26 cellular contexts compared by ENCODE assay signal in the genomic region with DNA sequence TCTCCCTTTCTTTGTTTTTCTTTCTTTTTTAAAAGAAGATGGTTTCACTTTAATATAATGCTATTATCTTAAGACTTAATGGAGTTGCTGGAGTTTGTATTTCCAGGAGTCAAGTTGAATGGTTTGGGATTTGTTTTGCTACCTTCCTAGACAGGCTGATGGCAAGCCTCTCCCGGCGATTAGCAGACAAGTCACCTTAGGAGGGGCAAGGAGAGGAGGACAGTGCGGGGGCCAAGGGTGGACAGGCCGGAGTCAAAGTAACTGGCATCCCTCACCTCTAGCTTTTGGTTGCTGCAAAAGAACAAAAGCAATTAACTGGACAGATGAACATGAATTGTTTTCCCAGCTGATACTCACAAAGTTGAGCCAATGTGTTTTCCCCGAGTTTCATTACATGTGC.
"Had no signal": no experiment of that assay in that cellular context is flagged by ENCODE, and none has a peak within 500 bp of the region (broad histone marks: within the 10 kb centered on the region; RNA-seq: fewer than 3 reads in every experiment).

No MANE protein-coding gene starts in this region.

- H3K4me3 ChIP-seq: K562, PC-9 had no signal

- H3K27ac ChIP-seq: PC-9 had no signal

- H3K4me3 Mint-ChIP-seq: activated CD4-positive, alpha-beta T cell treated with anti-CD3 and anti-CD28 coated beads, Interleukin-2, amount 10 ng/mL, durations not matched to agents 7 days and 5 days; activated CD8-positive, alpha-beta T cell treated with anti-CD3 and anti-CD28 coated beads, Interleukin-2, amount 10 ng/mL, durations not matched to agents 7 days and 5 days; activated naive CD4-positive, alpha-beta T cell treated with anti-CD3 and anti-CD28 coated beads, Interleukin-2, amount 50 U/mL, for 24 hours; activated naive CD8-positive, alpha-beta T cell treated with anti-CD3 and anti-CD28 coated beads, Interleukin-2, amount 10 ng/mL, durations not matched to agents 7 days and 5 days; activated T-cell treated with anti-CD3 and anti-CD28 coated beads, Interleukin-2, amount 50 U/mL, for 24 hours; brain; T-helper 2 cell treated with Interferon-gamma antibody and Interleukin-4, amounts not matched to agents 5 μg/mL and 100 μg/mL, for 36 hours had no signal

- ATAC-seq: activated CD8-positive, alpha-beta T cell treated with anti-CD3 and anti-CD28 coated beads, Interleukin-2, amount 10 ng/mL, durations not matched to agents 7 days and 5 days; K562 had no signal

- DNase-seq: activated CD4-positive, alpha-beta T cell treated with anti-CD3 and anti-CD28 coated beads, Interleukin-2, amount 10 ng/mL, durations not matched to agents 7 days and 5 days; activated CD4-positive, alpha-beta T cell treated with anti-CD3 and anti-CD28 coated beads, Interleukin-2, amount 50 U/mL, for 48 hours; activated CD8-positive, alpha-beta T cell treated with anti-CD3 and anti-CD28 coated beads, Interleukin-2, amount 10 ng/mL, durations not matched to agents 7 days and 5 days; activated gamma-delta T cell; activated naive CD4-positive, alpha-beta T cell treated with Interleukin-2 at 50 U/mL for 16 hours; activated naive CD8-positive, alpha-beta T cell treated with anti-CD3 and anti-CD28 coated beads, Interleukin-2, amount 10 ng/mL, durations not matched to agents 7 days and 5 days; activated T-cell treated with anti-CD3 and anti-CD28 coated beads, Interleukin-2, amount 50 U/mL, for 24 hours; central memory CD4-positive, alpha-beta T cell; NCI-H1092 treated with DMSO at 0.1 percent for 48 hours; NCI-H1417; NCI-H146; NCI-H187; NCI-H2029 treated with DMSO at 0.1 percent for 48 hours; NCI-H2107; NCI-H2171; NCI-H510A; NCI-H526; NCI-H748 treated with DMSO at 0.1 percent for 48 hours; NK-92 treated with Interleukin-12 subunit alpha and Interleukin-12 subunit beta, amount 100 ng/mL, for 24 hours; PC-9; Right ventricle myocardium superior had no signal

- H3K36me3 Mint-ChIP-seq: activated naive CD4-positive, alpha-beta T cell treated with anti-CD3 and anti-CD28 coated beads, Interleukin-2, amount 50 U/mL, for 24 hours; brain had no signal

- H3K4me1 Mint-ChIP-seq: activated CD4-positive, alpha-beta T cell treated with anti-CD3 and anti-CD28 coated beads, Interleukin-2, amount 10 ng/mL, durations not matched to agents 7 days and 5 days; activated naive CD4-positive, alpha-beta T cell treated with anti-CD3 and anti-CD28 coated beads, Interleukin-2, amount 50 U/mL, for 24 hours; activated naive CD8-positive, alpha-beta T cell treated with anti-CD3 and anti-CD28 coated beads, Interleukin-2, amount 10 ng/mL, durations not matched to agents 7 days and 5 days had no signal

- H3K27ac Mint-ChIP-seq: activated CD4-positive, alpha-beta T cell treated with anti-CD3 and anti-CD28 coated beads, Interleukin-2, amount 10 ng/mL, durations not matched to agents 7 days and 5 days; activated CD8-positive, alpha-beta T cell treated with anti-CD3 and anti-CD28 coated beads, Interleukin-2, amount 10 ng/mL, durations not matched to agents 7 days and 5 days; activated naive CD4-positive, alpha-beta T cell treated with anti-CD3 and anti-CD28 coated beads, Interleukin-2, amount 50 U/mL, for 24 hours; activated naive CD8-positive, alpha-beta T cell treated with anti-CD3 and anti-CD28 coated beads, Interleukin-2, amount 10 ng/mL, durations not matched to agents 7 days and 5 days; activated T-cell treated with anti-CD3 and anti-CD28 coated beads, Interleukin-2, amount 50 U/mL, for 24 hours; activated T-helper 2 cell treated with anti-CD3 and anti-CD28 coated beads, Interferon-gamma antibody, Interleukin-2, Interleukin-4, amounts not matched to agents 10 μg/mL and 5 μg/mL and 100 μg/mL, durations not matched to agents 14 hours and 24 hours and 36 hours; T-helper 2 cell treated with Interferon-gamma antibody and Interleukin-4, amounts not matched to agents 5 μg/mL and 100 μg/mL, for 36 hours had no signal

- H3K27me3 Mint-ChIP-seq: activated CD4-positive, alpha-beta T cell treated with anti-CD3 and anti-CD28 coated beads, Interleukin-2, amount 10 ng/mL, durations not matched to agents 7 days and 5 days; activated naive CD4-positive, alpha-beta T cell treated with anti-CD3 and anti-CD28 coated beads, Interleukin-2, amount 50 U/mL, for 24 hours; activated naive CD8-positive, alpha-beta T cell treated with anti-CD3 and anti-CD28 coated beads, Interleukin-2, amount 10 ng/mL, durations not matched to agents 7 days and 5 days; activated T-cell treated with anti-CD3 and anti-CD28 coated beads, Interleukin-2, amount 50 U/mL, for 24 hours had no signal
